In genomic region chr4:62075082-62075481, GRCh38 we compare ENCODE assay signal across 37 cellular contexts.
"Had no signal": no experiment of that assay in that cellular context is flagged by ENCODE, and none has a peak within 500 bp of the region (broad histone marks: within the 10 kb centered on the region; RNA-seq: fewer than 3 reads in every experiment).

No MANE protein-coding gene starts in this region.

- H3K4me3 ChIP-seq: adrenal gland, body of pancreas, esophagus muscularis mucosa, gastrocnemius medialis, heart left ventricle had no signal

- H3K9me3 ChIP-seq: adrenal gland, body of pancreas, esophagus muscularis mucosa, gastrocnemius medialis, heart left ventricle had no signal

- H3K4me1 ChIP-seq: adrenal gland, body of pancreas, esophagus muscularis mucosa, foreskin keratinocyte, gastrocnemius medialis, heart left ventricle had no signal

- H3K27me3 Mint-ChIP-seq: activated CD4-positive, alpha-beta memory T cell treated with anti-CD3 and anti-CD28 coated beads for 36 hours; activated CD4-positive, alpha-beta T cell treated with anti-CD3 and anti-CD28 coated beads for 36 hours; activated CD4-positive, alpha-beta T cell treated with anti-CD3 and anti-CD28 coated beads, Interleukin-2, amount 10 ng/mL, durations not matched to agents 24 days and 14 days; activated CD8-positive, alpha-beta memory T cell treated with anti-CD3 and anti-CD28 coated beads, Interleukin-2, amount 10 ng/mL, durations not matched to agents 7 days and 5 days; activated naive CD4-positive, alpha-beta T cell treated with anti-CD3 and anti-CD28 coated beads, Interleukin-2, amount 50 U/mL, for 24 hours; activated naive CD8-positive, alpha-beta T cell treated with anti-CD3 and anti-CD28 coated beads for 36 hours; activated naive CD8-positive, alpha-beta T cell treated with anti-CD3 and anti-CD28 coated beads, Interleukin-2, amount 50 U/mL, for 24 hours; effector memory CD8-positive, alpha-beta T cell; T-helper 17 cell had no signal

- H3K27ac Mint-ChIP-seq: activated CD4-positive, alpha-beta memory T cell treated with anti-CD3 and anti-CD28 coated beads for 36 hours; activated CD4-positive, alpha-beta T cell treated with anti-CD3 and anti-CD28 coated beads for 36 hours; activated CD4-positive, alpha-beta T cell treated with anti-CD3 and anti-CD28 coated beads, Interleukin-2, amount 10 ng/mL, durations not matched to agents 24 days and 14 days; activated CD8-positive, alpha-beta memory T cell treated with anti-CD3 and anti-CD28 coated beads, Interleukin-2, amount 10 ng/mL, durations not matched to agents 7 days and 5 days; activated CD8-positive, alpha-beta T cell treated with anti-CD3 and anti-CD28 coated beads, Interleukin-2, amount 10 ng/mL, durations not matched to agents 7 days and 5 days; activated naive CD4-positive, alpha-beta T cell treated with anti-CD3 and anti-CD28 coated beads for 36 hours; activated naive CD4-positive, alpha-beta T cell treated with anti-CD3 and anti-CD28 coated beads, Interleukin-2, amount 50 U/mL, for 24 hours; activated naive CD8-positive, alpha-beta T cell treated with anti-CD3 and anti-CD28 coated beads for 36 hours; activated naive CD8-positive, alpha-beta T cell treated with anti-CD3 and anti-CD28 coated beads, Interleukin-2, amount 50 U/mL, for 24 hours; activated T-helper 1 cell treated with anti-CD3 and anti-CD28 coated beads, Interleukin-12 subunit alpha, Interleukin-12 subunit beta, Interleukin-2, Interleukin-4 antibody, amounts not matched to agents 30 ng/mL and 10 ng/mL and 1 ng/mL, durations not matched to agents 14 hours and 24 hours and 36 hours; activated T-helper 2 cell treated with anti-CD3 and anti-CD28 coated beads, Interferon-gamma antibody, Interleukin-2, Interleukin-4, amounts not matched to agents 10 μg/mL and 5 μg/mL and 100 μg/mL, durations not matched to agents 14 hours and 24 hours and 36 hours; effector memory CD8-positive, alpha-beta T cell; T-helper 17 cell; T-helper 2 cell treated with Interferon-gamma antibody and Interleukin-4, amounts not matched to agents 5 μg/mL and 100 μg/mL, for 36 hours had no signal

- H3K27me3 ChIP-seq: adrenal gland, body of pancreas, esophagus muscularis mucosa, foreskin keratinocyte, gastrocnemius medialis, heart left ventricle had no signal

- DNase-seq: activated CD4-positive, alpha-beta memory T cell treated with anti-CD3 and anti-CD28 coated beads for 36 hours; activated CD4-positive, alpha-beta T cell treated with anti-CD3 and anti-CD28 coated beads for 36 hours; activated CD4-positive, alpha-beta T cell treated with anti-CD3 and anti-CD28 coated beads, Interleukin-2, amount 10 ng/mL, durations not matched to agents 24 days and 14 days; activated CD4-positive, CD25-positive, alpha-beta regulatory T cell; activated CD4-positive, CD25-positive, alpha-beta regulatory T cell treated with anti-CD3 and anti-CD28 coated beads, Interleukin-2, amount 50 U/mL, for 72 hours; activated CD8-positive, alpha-beta memory T cell treated with anti-CD3 and anti-CD28 coated beads, Interleukin-2, amount 10 ng/mL, durations not matched to agents 7 days and 5 days; activated CD8-positive, alpha-beta memory T cell treated with anti-CD3 and anti-CD28 coated beads, Interleukin-2, amount 50 U/mL, for 4 hours; activated CD8-positive, alpha-beta T cell treated with anti-CD3 and anti-CD28 coated beads, Interleukin-2, amount 10 ng/mL, durations not matched to agents 7 days and 5 days; activated effector memory CD4-positive, alpha-beta T cell treated with anti-CD3 and anti-CD28 coated beads, Interleukin-2, amount 50 U/mL, for 16 hours; activated naive CD4-positive, alpha-beta T cell treated with anti-CD3 and anti-CD28 coated beads for 36 hours; activated naive CD8-positive, alpha-beta T cell treated with anti-CD3 and anti-CD28 coated beads for 36 hours; activated naive CD8-positive, alpha-beta T cell treated with anti-CD3 and anti-CD28 coated beads, Interleukin-2, amount 50 U/mL, for 24 hours; activated T-cell treated with anti-CD3 and anti-CD28 coated beads, Interleukin-2, amount 50 U/mL, for 1 hour; activated T-cell treated with anti-CD3 and anti-CD28 coated beads, Interleukin-2, amount 50 U/mL, for 48 hours; adrenal gland; amygdala; aorta; body of pancreas; caudate nucleus; cortex of kidney; dermis blood vessel endothelial cell; effector CD4-positive, alpha-beta T cell; effector memory CD8-positive, alpha-beta T cell; erythroblast; foreskin keratinocyte; gastrocnemius medialis; glutamatergic neuron; heart left ventricle; T-helper 17 cell; T1000; WERI-Rb-1 had no signal

- H3K4me3 Mint-ChIP-seq: activated CD4-positive, alpha-beta memory T cell treated with anti-CD3 and anti-CD28 coated beads for 36 hours; activated CD4-positive, alpha-beta T cell treated with anti-CD3 and anti-CD28 coated beads for 36 hours; activated CD4-positive, alpha-beta T cell treated with anti-CD3 and anti-CD28 coated beads, Interleukin-2, amount 10 ng/mL, durations not matched to agents 24 days and 14 days; activated CD8-positive, alpha-beta memory T cell treated with anti-CD3 and anti-CD28 coated beads, Interleukin-2, amount 10 ng/mL, durations not matched to agents 7 days and 5 days; activated CD8-positive, alpha-beta T cell treated with anti-CD3 and anti-CD28 coated beads, Interleukin-2, amount 10 ng/mL, durations not matched to agents 7 days and 5 days; activated naive CD4-positive, alpha-beta T cell treated with anti-CD3 and anti-CD28 coated beads for 36 hours; activated naive CD4-positive, alpha-beta T cell treated with anti-CD3 and anti-CD28 coated beads, Interleukin-2, amount 50 U/mL, for 24 hours; activated naive CD8-positive, alpha-beta T cell treated with anti-CD3 and anti-CD28 coated beads for 36 hours; activated naive CD8-positive, alpha-beta T cell treated with anti-CD3 and anti-CD28 coated beads, Interleukin-2, amount 50 U/mL, for 24 hours; activated T-helper 1 cell treated with anti-CD3 and anti-CD28 coated beads, Interleukin-12 subunit alpha, Interleukin-12 subunit beta, Interleukin-2, Interleukin-4 antibody, amounts not matched to agents 30 ng/mL and 10 ng/mL and 1 ng/mL, durations not matched to agents 14 hours and 24 hours and 36 hours; effector memory CD8-positive, alpha-beta T cell; T-helper 17 cell; T-helper 2 cell treated with Interferon-gamma antibody and Interleukin-4, amounts not matched to agents 5 μg/mL and 100 μg/mL, for 36 hours had no signal

- H3K36me3 ChIP-seq: adrenal gland, esophagus muscularis mucosa, gastrocnemius medialis, heart left ventricle, WERI-Rb-1 had no signal

- H3K9me3 Mint-ChIP-seq: activated CD4-positive, alpha-beta T cell treated with anti-CD3 and anti-CD28 coated beads, Interleukin-2, amount 10 ng/mL, durations not matched to agents 24 days and 14 days; activated naive CD4-positive, alpha-beta T cell treated with anti-CD3 and anti-CD28 coated beads, Interleukin-2, amount 50 U/mL, for 24 hours had no signal

- H3K4me1 Mint-ChIP-seq: activated CD4-positive, alpha-beta T cell treated with anti-CD3 and anti-CD28 coated beads for 36 hours; activated CD4-positive, alpha-beta T cell treated with anti-CD3 and anti-CD28 coated beads, Interleukin-2, amount 10 ng/mL, durations not matched to agents 24 days and 14 days; activated CD8-positive, alpha-beta memory T cell treated with anti-CD3 and anti-CD28 coated beads, Interleukin-2, amount 10 ng/mL, durations not matched to agents 7 days and 5 days; activated naive CD4-positive, alpha-beta T cell treated with anti-CD3 and anti-CD28 coated beads, Interleukin-2, amount 50 U/mL, for 24 hours; activated naive CD8-positive, alpha-beta T cell treated with anti-CD3 and anti-CD28 coated beads for 36 hours; activated naive CD8-positive, alpha-beta T cell treated with anti-CD3 and anti-CD28 coated beads, Interleukin-2, amount 50 U/mL, for 24 hours; T-helper 17 cell had no signal

- H3K36me3 Mint-ChIP-seq: activated CD4-positive, alpha-beta memory T cell treated with anti-CD3 and anti-CD28 coated beads for 36 hours; activated CD8-positive, alpha-beta memory T cell treated with anti-CD3 and anti-CD28 coated beads, Interleukin-2, amount 10 ng/mL, durations not matched to agents 7 days and 5 days; activated naive CD4-positive, alpha-beta T cell treated with anti-CD3 and anti-CD28 coated beads, Interleukin-2, amount 50 U/mL, for 24 hours; activated naive CD8-positive, alpha-beta T cell treated with anti-CD3 and anti-CD28 coated beads for 36 hours had no signal

- H3K27ac ChIP-seq: adrenal gland, body of pancreas, esophagus muscularis mucosa, foreskin keratinocyte, gastrocnemius medialis, heart left ventricle, WERI-Rb-1 had no signal

- ATAC-seq: activated CD4-positive, alpha-beta T cell treated with anti-CD3 and anti-CD28 coated beads for 36 hours; activated CD8-positive, alpha-beta memory T cell treated with anti-CD3 and anti-CD28 coated beads, Interleukin-2, amount 10 ng/mL, durations not matched to agents 7 days and 5 days; activated CD8-positive, alpha-beta T cell treated with anti-CD3 and anti-CD28 coated beads, Interleukin-2, amount 10 ng/mL, durations not matched to agents 7 days and 5 days; activated naive CD8-positive, alpha-beta T cell treated with anti-CD3 and anti-CD28 coated beads, Interleukin-2, amount 50 U/mL, for 24 hours; body of pancreas; effector memory CD8-positive, alpha-beta T cell; foreskin keratinocyte; gastrocnemius medialis; heart left ventricle; T-helper 17 cell had no signal

- FAIRE-seq: colon had no signal
